In the genomic region with DNA sequence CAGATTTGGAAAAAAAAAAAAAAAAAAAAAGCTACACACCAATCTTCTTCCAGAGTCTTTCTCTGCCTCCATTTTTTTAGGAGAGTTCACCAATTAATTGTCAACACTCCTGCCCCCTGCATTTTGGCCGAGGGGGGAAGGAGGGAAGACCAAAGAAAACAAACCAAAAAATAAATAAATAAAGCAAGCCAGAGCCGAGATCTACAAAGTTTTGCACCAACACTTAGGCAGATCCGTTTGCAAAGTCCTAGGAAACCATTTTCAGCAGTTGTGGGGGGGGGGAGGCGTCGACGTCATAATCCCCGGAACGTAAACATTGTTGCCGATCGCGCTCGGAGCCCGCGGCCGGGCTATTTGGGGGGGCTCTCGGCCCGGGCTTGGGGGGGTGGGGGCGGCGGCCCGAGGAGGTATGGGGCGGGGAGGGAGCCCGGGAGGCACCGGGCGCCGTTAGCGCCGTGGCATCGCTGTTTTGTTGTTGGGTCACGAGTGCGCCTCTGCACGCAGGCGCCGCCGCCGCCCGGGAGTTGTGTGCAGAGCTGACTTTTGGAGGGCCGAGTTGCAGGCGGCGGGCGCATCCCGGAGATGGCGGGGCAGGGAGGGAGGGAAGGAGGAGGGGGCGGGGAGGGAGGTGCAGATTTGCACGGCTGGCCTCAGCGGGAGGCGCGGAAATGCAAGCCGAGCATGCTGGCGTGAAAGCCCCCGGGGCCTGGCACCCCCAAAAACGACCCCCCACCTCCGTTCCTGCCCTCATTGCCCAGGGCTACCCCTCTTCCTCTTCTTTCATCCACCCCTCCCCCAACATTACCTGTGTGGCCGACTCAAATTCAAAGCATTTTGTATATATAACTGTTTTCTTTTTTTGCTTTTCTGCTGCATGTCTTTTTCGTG, we compare ENCODE assay signal across 1 cellular context.
TF ChIP-seq lines count a peak whose summit lies in the region.

No MANE protein-coding gene starts in this region.

TF ChIP-seq in endothelial cell of umbilical vein, 7 proteins besides CTCF, POLR2A, EP300 and RAD21 (continued from another document):
- TF ChIP-seq MAX (IDR thresholded peaks at IDR 0.05; ENCODE audit: insufficient read depth, insufficient read length) (no peak), EZH2 (IDR thresholded peaks at IDR 0.05; ENCODE audit: borderline replicate concordance, low read depth, low read length, severe bottlenecking) (no peak)
